16 cellular contexts compared by ENCODE assay signal in the genomic region with DNA sequence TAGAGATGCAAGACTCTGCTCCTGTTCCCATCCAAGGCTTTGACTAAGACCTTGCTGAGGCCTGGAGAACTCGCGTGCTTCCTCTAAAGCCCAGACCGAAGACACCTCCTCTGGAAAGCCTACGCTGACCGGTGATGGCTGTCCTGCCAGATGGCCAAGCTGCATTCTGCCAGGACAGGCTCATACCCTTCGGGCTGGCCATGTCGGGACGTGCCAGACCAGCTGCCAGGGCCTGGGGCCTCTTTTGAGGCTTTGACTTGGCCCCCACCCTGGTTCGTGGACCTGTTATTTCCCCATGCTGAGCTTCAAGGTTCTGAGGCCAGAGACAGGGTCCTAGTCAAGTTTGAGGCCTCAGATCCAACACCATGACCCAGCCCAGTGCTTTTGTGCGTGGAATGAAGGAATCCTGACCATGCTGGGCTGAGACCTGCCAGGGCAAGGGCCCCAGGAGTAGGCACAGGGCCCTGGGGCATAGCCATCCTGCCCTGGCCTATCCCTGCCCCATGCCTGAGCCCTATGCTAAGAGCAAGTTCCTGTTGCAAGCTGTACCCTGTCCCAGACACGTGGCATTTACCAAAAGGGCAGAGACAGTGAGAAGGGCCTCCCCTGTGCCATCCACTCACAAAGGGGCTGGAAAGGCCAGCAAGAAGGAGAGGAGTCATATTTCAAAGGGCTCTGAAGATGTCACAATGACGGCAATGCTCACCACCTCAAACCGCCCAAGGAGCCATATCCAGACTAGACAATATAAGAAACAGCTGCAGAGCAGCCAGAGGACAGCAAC. TPM values are rescaled to one million over a fixed set of nuclear protein-coding genes. Genes with fewer than 3 reads are reported as not detected.
DNase-seq lines count a peak whose midpoint lies in the region; ATAC-seq, FAIRE-seq and TF ChIP-seq lines count a peak whose summit lies in the region.
"Had no signal": no experiment of that assay in that cellular context is flagged by ENCODE, and none has a peak within 500 bp of the region (broad histone marks: within the 10 kb centered on the region; RNA-seq: fewer than 3 reads in every experiment).

No MANE protein-coding gene starts in this region.

- H3K4me3 ChIP-seq in CD4-positive, CD25-positive, alpha-beta regulatory T cell (ENCODE audit: low read depth, low read length) = no peak overlapping the region
- H3K4me3 ChIP-seq in Loucy (ENCODE audit: low read length, poor library complexity, severe bottlenecking) (no peak overlapping the region), bronchial epithelial cell (ENCODE audit: low read depth, low read length) (no peak overlapping the region)
- H3K4me3 ChIP-seq: GM12878 had no signal

- no peak overlapping the region for H3K4me3 Mint-ChIP-seq in CD4-positive, CD25-positive, alpha-beta regulatory T cell
- no peak overlapping the region for H3K4me3 Mint-ChIP-seq in activated CD4-positive, alpha-beta T cell treated with anti-CD3 and anti-CD28 coated beads, Interleukin-2, amount 10 ng/mL, durations not matched to agents 7 days and 5 days
- H3K4me3 Mint-ChIP-seq: WTC11 had no signal

- H3K4me1 ChIP-seq in CD4-positive, CD25-positive, alpha-beta regulatory T cell (ENCODE audit: control insufficient read depth, insufficient read depth, low read length, poor library complexity, severe bottlenecking) = no peaks in the 10 kb centered on the region
- H3K4me1 ChIP-seq in Loucy (ENCODE audit: insufficient read depth, low read length, poor library complexity, severe bottlenecking) = peaks cover 15% of the 10 kb centered on the region

- H2AFZ ChIP-seq in Loucy (ENCODE audit: low read length) = no peak overlapping the region

- no peaks in the 10 kb centered on the region for H3K36me3 Mint-ChIP-seq in CD4-positive, CD25-positive, alpha-beta regulatory T cell
- H3K36me3 Mint-ChIP-seq in activated CD4-positive, alpha-beta T cell treated with anti-CD3 and anti-CD28 coated beads, Interleukin-2, amount 10 ng/mL, durations not matched to agents 7 days and 5 days (ENCODE audit: low read depth) = no peaks in the 10 kb centered on the region
- H3K36me3 Mint-ChIP-seq: WTC11 had no signal

- H3K9me3 ChIP-seq in CD4-positive, CD25-positive, alpha-beta regulatory T cell (ENCODE audit: control insufficient read depth in 2 of 2, low read length in 2 of 2) = no peaks in the 10 kb centered on the region
- no peaks in the 10 kb centered on the region for H3K9me3 ChIP-seq in Loucy (ENCODE audit: insufficient read depth, low read depth, low read length)
- H3K9me3 ChIP-seq: neutrophil had no signal

- peak overlapping the region in 2 of 3 donors; percentile 51 to 69 for H3K27ac Mint-ChIP-seq in CD4-positive, CD25-positive, alpha-beta regulatory T cell
- H3K27ac Mint-ChIP-seq in activated CD4-positive, alpha-beta T cell treated with anti-CD3 and anti-CD28 coated beads, Interleukin-2, amount 10 ng/mL, durations not matched to agents 7 days and 5 days = no peak overlapping the region
- H3K27ac Mint-ChIP-seq: WTC11 had no signal

- H3K79me2 ChIP-seq in Loucy (ENCODE audit: insufficient read depth, low read length) = no peaks in the 10 kb centered on the region

- ATAC-seq in CD4-positive, CD25-positive, alpha-beta regulatory T cell (ENCODE audit: low read depth in 2 of 2) = no peak
- ATAC-seq in HG03571 (IDR thresholded peaks at IDR 0.05; ENCODE audit: unreplicated experiment) = no peak
- ATAC-seq: GM12878, WTC11 had no signal

- no peaks in the 10 kb centered on the region for H3K9me3 Mint-ChIP-seq in CD4-positive, CD25-positive, alpha-beta regulatory T cell
- H3K9me3 Mint-ChIP-seq in activated CD4-positive, alpha-beta T cell treated with anti-CD3 and anti-CD28 coated beads, Interleukin-2, amount 10 ng/mL, durations not matched to agents 7 days and 5 days = no peaks in the 10 kb centered on the region
- H3K9me3 Mint-ChIP-seq: WTC11 had no signal

- POLR2A ChIA-PET in activated CD4-positive, alpha-beta T cell treated with anti-CD3 and anti-CD28 coated beads, Interleukin-2, amount 10 ng/mL, durations not matched to agents 7 days and 5 days (lab: Charles Lee) = no interaction called here

- H4K20me1 ChIP-seq in Loucy (ENCODE audit: insufficient read depth, low read length, poor library complexity, severe bottlenecking) = no peaks in the 10 kb centered on the region

- peaks cover 4% of the 10 kb centered on the region for H3K27me3 Mint-ChIP-seq in CD4-positive, CD25-positive, alpha-beta regulatory T cell
- H3K27me3 Mint-ChIP-seq in activated CD4-positive, alpha-beta T cell treated with anti-CD3 and anti-CD28 coated beads, Interleukin-2, amount 10 ng/mL, durations not matched to agents 7 days and 5 days = no peaks in the 10 kb centered on the region

- no peaks in the 10 kb centered on the region for H3K36me3 ChIP-seq in CD4-positive, CD25-positive, alpha-beta regulatory T cell (ENCODE audit: control insufficient read depth, insufficient read depth, low read length)
- H3K36me3 ChIP-seq in Loucy (ENCODE audit: insufficient read depth, low read length) (no peaks in the 10 kb centered on the region), bronchial epithelial cell (ENCODE audit: control insufficient read depth, insufficient read depth, low read length) (peaks cover 1% of the 10 kb centered on the region)
- H3K36me3 ChIP-seq: neutrophil had no signal

- no peak for DNase-seq in CD4-positive, CD25-positive, alpha-beta regulatory T cell
- DNase-seq in bronchial epithelial cell (ENCODE audit: low read depth) = peak; percentile 83
- peak; percentile 91 for DNase-seq in left kidney (ENCODE audit: low read depth, low spot score)
- DNase-seq in NCI-H1092 (lab: John Stamatoyannopoulos, UW) = no peak
- DNase-seq in activated CD4-positive, alpha-beta T cell treated with anti-CD3 and anti-CD28 coated beads, Interleukin-2, amount 10 ng/mL, durations not matched to agents 7 days and 5 days = no peak
- DNase-seq in AML-193 (lab: John Stamatoyannopoulos, UW) = no peak
- DNase-seq: activated T-cell treated with anti-CD3 and anti-CD28 coated beads, Interleukin-2, amount 50 U/mL, for 48 hours; central memory CD4-positive, alpha-beta T cell; islet precursor cell; NCI-H226; SHP77 had no signal

- no peak for TF ChIP-seq CTCF in Loucy (conservative IDR thresholded peaks at IDR 0.05; ENCODE audit: low read length)
- no peak for TF ChIP-seq CTCF in bronchial epithelial cell (IDR thresholded peaks at IDR 0.05; ENCODE audit: insufficient read depth, low read length, severe bottlenecking)

- peak; percentile 23 for FAIRE-seq in bronchial epithelial cell (lab: Jason Lieb, UNC)

- H3F3A ChIP-seq in Loucy (ENCODE audit: low read depth) = no peaks in the 10 kb centered on the region

- H3K9me2 ChIP-seq in Loucy (replicated peaks; ENCODE audit: low read depth, low read length) = no peaks in the 10 kb centered on the region

- CTCF ChIA-PET in activated CD4-positive, alpha-beta T cell treated with anti-CD3 and anti-CD28 coated beads, Interleukin-2, amount 10 ng/mL, durations not matched to agents 7 days and 5 days (lab: Charles Lee) = interaction anchor here (0.9 to 2.9 kb wide), 6 partner anchors 10 to 315 kb away, joined by 3 to 22 read pairs (median 4); a partner anchor contains a TSS

- no peaks in the 10 kb centered on the region for H3K27me3 ChIP-seq in CD4-positive, CD25-positive, alpha-beta regulatory T cell (ENCODE audit: control insufficient read depth, insufficient read depth, low read length)
- no peaks in the 10 kb centered on the region for H3K27me3 ChIP-seq in Loucy (ENCODE audit: insufficient read depth, low read length, poor library complexity, severe bottlenecking)
- no peaks in the 10 kb centered on the region for H3K27me3 ChIP-seq in bronchial epithelial cell (ENCODE audit: control insufficient read depth, insufficient read depth, low read length)
- H3K27me3 ChIP-seq: neutrophil had no signal

- H3K4me1 Mint-ChIP-seq in CD4-positive, CD25-positive, alpha-beta regulatory T cell = no peaks in the 10 kb centered on the region
- peaks cover 4% of the 10 kb centered on the region for H3K4me1 Mint-ChIP-seq in activated CD4-positive, alpha-beta T cell treated with anti-CD3 and anti-CD28 coated beads, Interleukin-2, amount 10 ng/mL, durations not matched to agents 7 days and 5 days

- H3K9ac ChIP-seq in Loucy (ENCODE audit: low read depth, low read length, poor library complexity, severe bottlenecking) = peak overlapping the region; percentile 56

- H3K4me2 ChIP-seq in Loucy (ENCODE audit: low read depth, low read length, poor library complexity, severe bottlenecking) = no peak overlapping the region

- no peak overlapping the region for H3K27ac ChIP-seq in CD4-positive, CD25-positive, alpha-beta regulatory T cell (ENCODE audit: insufficient read depth, low read length, poor library complexity, severe bottlenecking)
- H3K27ac ChIP-seq: neutrophil had no signal

RNA-seq across cellular contexts. Expression of a gene that starts 42.8 kb away (rescaled TPM):
- 11.8 TPM for total RNA-seq in CD4-positive, CD25-positive, alpha-beta regulatory T cell
- polyA plus RNA-seq in CD4-positive, CD25-positive, alpha-beta regulatory T cell = 100 to 1,000 TPM in 1 of 4 donors, 10 to 100 TPM in 3; 72.3 to 101 (median 86.5) TPM
- total RNA-seq in bronchial epithelial cell = 66.3 and 90.0 TPM in 2 replicates
- 10 to 100 TPM; 37.6 to 47.2 TPM for total RNA-seq in activated CD4-positive, alpha-beta T cell treated with anti-CD3 and anti-CD28 coated beads, Interleukin-2, amount 10 ng/mL, durations not matched to agents 7 days and 5 days

RNA-seq across cellular contexts. Expression of a gene that starts 42.9 kb away (rescaled TPM):
- total RNA-seq in CD4-positive, CD25-positive, alpha-beta regulatory T cell = 20.5 TPM
- polyA plus RNA-seq in CD4-positive, CD25-positive, alpha-beta regulatory T cell = 1 to 10 TPM; 1.3 to 2.3 (median 1.4) TPM
- total RNA-seq in bronchial epithelial cell = 27.4 and 40.3 TPM in 2 replicates
- total RNA-seq in activated CD4-positive, alpha-beta T cell treated with anti-CD3 and anti-CD28 coated beads, Interleukin-2, amount 10 ng/mL, durations not matched to agents 7 days and 5 days = 10 to 100 TPM; 14.5 to 15.3 TPM

Comparison
In these comparisons a context has a peak if more than half of its experiments do, and no peak if none do; other contexts are left out.
1. DNase-seq: peak in bronchial epithelial cell (single experiment) and left kidney (single experiment); none in CD4-positive, CD25-positive, alpha-beta regulatory T cell (0 of 3), NCI-H1092 (single experiment), activated CD4-positive, alpha-beta T cell treated with anti-CD3 and anti-CD28 coated beads, Interleukin-2, amount 10 ng/mL, durations not matched to agents 7 days and 5 days (single experiment) and AML-193 (0 of 2).